ENCODE assay signal across 24 cellular contexts in the genomic region with DNA sequence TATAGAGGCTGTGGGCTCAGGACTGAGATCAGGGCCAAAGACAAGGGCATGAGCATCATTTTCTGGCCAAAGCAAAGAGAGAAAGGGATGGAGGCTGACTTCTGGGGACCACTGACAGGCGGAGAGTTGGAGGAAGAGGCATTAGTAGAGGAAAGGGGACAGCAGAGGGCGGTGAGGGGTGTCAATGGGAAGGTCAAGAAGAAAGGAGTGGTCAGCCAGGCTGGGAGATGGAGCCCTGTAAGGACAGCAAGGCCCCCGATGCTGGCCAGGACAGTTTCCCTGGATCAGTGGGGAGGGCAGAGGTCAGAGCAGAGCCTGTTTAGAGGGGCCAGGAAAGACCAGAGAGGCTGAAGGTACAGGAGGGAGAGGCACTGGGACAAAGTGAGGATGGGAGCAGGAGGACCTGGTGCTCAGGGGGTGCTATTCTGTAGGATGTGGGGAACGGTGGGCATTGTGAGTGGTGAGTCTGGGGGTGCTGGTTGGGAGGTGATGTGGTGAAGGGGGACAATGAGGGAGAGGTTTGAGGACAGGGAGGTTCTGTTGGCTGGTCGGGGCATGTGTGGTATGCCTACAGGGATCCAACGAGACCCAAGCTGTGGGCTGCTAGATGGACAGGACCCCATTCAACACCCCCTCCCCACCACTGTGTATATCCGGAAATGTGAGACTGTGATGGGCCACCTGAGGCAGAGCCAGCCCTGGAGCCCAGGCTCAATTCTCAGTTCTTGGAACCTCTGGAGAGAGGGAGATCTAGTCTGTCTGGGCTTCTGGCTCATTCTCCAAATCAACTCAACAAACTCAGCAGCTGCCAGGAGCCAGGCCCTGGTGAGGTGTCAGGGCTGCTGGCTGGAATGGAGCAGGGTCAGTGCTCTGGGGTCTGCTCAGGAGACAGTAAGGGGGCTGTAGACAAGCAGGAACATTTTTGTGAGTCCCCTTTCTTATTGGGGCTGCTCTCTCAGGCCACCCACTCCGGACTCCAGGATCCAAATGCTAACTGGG. TPM values are rescaled to one million over a fixed set of nuclear protein-coding genes. Genes with fewer than 3 reads are reported as not detected.
"Had no signal": no experiment of that assay in that cellular context is flagged by ENCODE, and none has a peak within 500 bp of the region (broad histone marks: within the 10 kb centered on the region; RNA-seq: fewer than 3 reads in every experiment).

No MANE protein-coding gene starts in this region.

- H3K27me3 ChIP-seq: gastrocnemius medialis, left lung, neutrophil had no signal

- H3K4me3 Mint-ChIP-seq: activated CD4-positive, alpha-beta T cell treated with anti-CD3 and anti-CD28 coated beads, Interleukin-2, amount 10 ng/mL, durations not matched to agents 7 days and 5 days; activated naive CD8-positive, alpha-beta T cell treated with anti-CD3 and anti-CD28 coated beads, Interleukin-2, amount 10 ng/mL, durations not matched to agents 7 days and 5 days; activated T-cell treated with anti-CD3 and anti-CD28 coated beads, Interleukin-2, amount 50 U/mL, for 72 hours; endodermal cell; memory B cell; naive thymus-derived CD4-positive, alpha-beta T cell; stimulated activated naive CD8-positive, alpha-beta T cell treated with anti-CD3 and anti-CD28 coated beads, Interleukin-15, Interleukin-2, amounts not matched to agents 100 ng/mL and 50 ng/mL, for 24 hours; type B pancreatic cell had no signal

- H3K4me3 ChIP-seq: gastrocnemius medialis, left lung, mucosa of descending colon had no signal

- H3K4me1 Mint-ChIP-seq: activated CD4-positive, alpha-beta T cell treated with anti-CD3 and anti-CD28 coated beads, Interleukin-2, amount 10 ng/mL, durations not matched to agents 7 days and 5 days; activated naive CD8-positive, alpha-beta T cell treated with anti-CD3 and anti-CD28 coated beads, Interleukin-2, amount 10 ng/mL, durations not matched to agents 7 days and 5 days; memory B cell; naive thymus-derived CD4-positive, alpha-beta T cell had no signal

- H3K27ac Mint-ChIP-seq: activated CD4-positive, alpha-beta T cell treated with anti-CD3 and anti-CD28 coated beads, Interleukin-2, amount 10 ng/mL, durations not matched to agents 7 days and 5 days; activated naive CD8-positive, alpha-beta T cell treated with anti-CD3 and anti-CD28 coated beads, Interleukin-2, amount 10 ng/mL, durations not matched to agents 7 days and 5 days; activated T-cell treated with anti-CD3 and anti-CD28 coated beads, Interleukin-2, amount 50 U/mL, for 72 hours; endodermal cell; memory B cell; naive thymus-derived CD4-positive, alpha-beta T cell; stimulated activated naive CD8-positive, alpha-beta T cell treated with anti-CD3 and anti-CD28 coated beads, Interleukin-15, Interleukin-2, amounts not matched to agents 100 ng/mL and 50 ng/mL, for 24 hours; type B pancreatic cell had no signal

- H3K9me3 Mint-ChIP-seq: activated CD4-positive, alpha-beta T cell treated with anti-CD3 and anti-CD28 coated beads, Interleukin-2, amount 10 ng/mL, durations not matched to agents 7 days and 5 days; activated naive CD8-positive, alpha-beta T cell treated with anti-CD3 and anti-CD28 coated beads, Interleukin-2, amount 10 ng/mL, durations not matched to agents 7 days and 5 days; activated T-cell treated with anti-CD3 and anti-CD28 coated beads, Interleukin-2, amount 50 U/mL, for 72 hours; memory B cell; stimulated activated naive CD8-positive, alpha-beta T cell treated with anti-CD3 and anti-CD28 coated beads, Interleukin-15, Interleukin-2, amounts not matched to agents 100 ng/mL and 50 ng/mL, for 24 hours; type B pancreatic cell had no signal

- H3K9me3 ChIP-seq: gastrocnemius medialis, left lung, mucosa of descending colon, neutrophil had no signal

- H3K4me1 ChIP-seq: left lung had no signal

- H3K27me3 Mint-ChIP-seq: activated CD4-positive, alpha-beta T cell treated with anti-CD3 and anti-CD28 coated beads, Interleukin-2, amount 10 ng/mL, durations not matched to agents 7 days and 5 days; stimulated activated naive CD8-positive, alpha-beta T cell treated with anti-CD3 and anti-CD28 coated beads, Interleukin-15, Interleukin-2, amounts not matched to agents 100 ng/mL and 50 ng/mL, for 24 hours had no signal

- H3K36me3 ChIP-seq: gastrocnemius medialis, left lung, neutrophil had no signal

- ATAC-seq: activated T-cell treated with anti-CD3 and anti-CD28 coated beads, Interleukin-2, amount 50 U/mL, for 72 hours; gastrocnemius medialis; left lung; naive thymus-derived CD4-positive, alpha-beta T cell had no signal

- DNase-seq: activated CD4-positive, alpha-beta T cell treated with anti-CD3 and anti-CD28 coated beads, Interleukin-2, amount 10 ng/mL, durations not matched to agents 7 days and 5 days; activated CD4-positive, CD25-positive, alpha-beta regulatory T cell; activated CD8-positive, alpha-beta memory T cell treated with anti-CD3 and anti-CD28 coated beads, Interleukin-2, amount 50 U/mL, for 48 hours; activated gamma-delta T cell treated with Interleukin-2 at 50 U/mL for 16 hours; activated naive CD8-positive, alpha-beta T cell treated with anti-CD3 and anti-CD28 coated beads, Interleukin-2, amount 10 ng/mL, durations not matched to agents 7 days and 5 days; activated T-cell treated with anti-CD3 and anti-CD28 coated beads, Interleukin-2, amount 50 U/mL, for 72 hours; endodermal cell; gastrocnemius medialis; islet precursor cell; left lung; naive thymus-derived CD4-positive, alpha-beta T cell; stimulated activated CD4-positive, alpha-beta T cell treated with anti-CD3 and anti-CD28 coated beads, Interleukin-4, amount 100 ng/mL, for 24 hours had no signal

- H3K27ac ChIP-seq: gastrocnemius medialis, left lung, neutrophil had no signal

RNA-seq across cellular contexts. Expression of gene FAM151A, which starts 1.4 kb away (rescaled TPM):
- total RNA-seq: activated CD4-positive, alpha-beta T cell treated with anti-CD3 and anti-CD28 coated beads, Interleukin-2, amount 10 ng/mL, durations not matched to agents 7 days and 5 days; activated naive CD8-positive, alpha-beta T cell treated with anti-CD3 and anti-CD28 coated beads, Interleukin-2, amount 10 ng/mL, durations not matched to agents 7 days and 5 days; activated T-cell treated with anti-CD3 and anti-CD28 coated beads, Interleukin-2, amount 50 U/mL, for 72 hours; chondrocyte; dermis microvascular lymphatic vessel endothelial cell; endodermal cell; epithelial cell of proximal tubule; gastrocnemius medialis; left lung; naive thymus-derived CD4-positive, alpha-beta T cell; renal cortical epithelial cell; skeletal muscle tissue; T-helper 2 cell treated with Interferon-gamma antibody and Interleukin-4, amounts not matched to agents 100 ng/mL and 5 ng/mL, for 36 hours; temporal lobe had no signal
- polyA plus RNA-seq: naive thymus-derived CD4-positive, alpha-beta T cell had no signal

RNA-seq across cellular contexts. Expression of gene MROH7, which starts 16.8 kb away (rescaled TPM):
- total RNA-seq: epithelial cell of proximal tubule, renal cortical epithelial cell had no signal
- polyA plus RNA-seq: naive thymus-derived CD4-positive, alpha-beta T cell had no signal
